Comparison of ENCODE assay signal across 10 cellular contexts in genomic region chr1:115717541-115717940, GRCh38. TPM values are rescaled to one million over a fixed set of nuclear protein-coding genes. Genes with fewer than 3 reads are reported as not detected.
DNase-seq lines count a peak whose midpoint lies in the region; ATAC-seq, FAIRE-seq and TF ChIP-seq lines count a peak whose summit lies in the region.
"Had no signal": no experiment of that assay in that cellular context is flagged by ENCODE, and none has a peak within 500 bp of the region (broad histone marks: within the 10 kb centered on the region; RNA-seq: fewer than 3 reads in every experiment).

No MANE protein-coding gene starts in this region.

- no peak overlapping the region for H3K27ac ChIP-seq in kidney (ENCODE audit: low read depth in 2 of 2, low read length in 2 of 2)
- H3K27ac ChIP-seq in thyroid gland, result peak overlapping the region in 2 of 3 donors; percentile 61 to 83

- no peak for ATAC-seq in activated naive CD8-positive, alpha-beta T cell treated with anti-CD3 and anti-CD28 coated beads, Interleukin-2, amount 10 ng/mL, durations not matched to agents 7 days and 5 days (ENCODE audit: low read depth)

- H3K9me3 Mint-ChIP-seq in activated naive CD8-positive, alpha-beta T cell treated with anti-CD3 and anti-CD28 coated beads, Interleukin-2, amount 10 ng/mL, durations not matched to agents 7 days and 5 days, result no peaks in the 10 kb centered on the region
- H3K9me3 Mint-ChIP-seq: activated B cell treated with CpG ODN at 0.5 μM for 24 hours had no signal

- no peak overlapping the region for H3K9ac ChIP-seq in kidney (ENCODE audit: low read length in 2 of 2)

- H3K27ac Mint-ChIP-seq in activated naive CD8-positive, alpha-beta T cell treated with anti-CD3 and anti-CD28 coated beads, Interleukin-2, amount 10 ng/mL, durations not matched to agents 7 days and 5 days, result no peak overlapping the region
- H3K27ac Mint-ChIP-seq: activated B cell treated with CpG ODN at 0.5 μM for 24 hours; CD4-positive, CD25-positive, alpha-beta regulatory T cell had no signal

- no peaks in the 10 kb centered on the region for H3K36me3 ChIP-seq in kidney (ENCODE audit: control insufficient read depth in 1 of 2, insufficient read depth in 2 of 2, low read length in 2 of 2)
- no peaks in the 10 kb centered on the region for H3K36me3 ChIP-seq in thyroid gland

- H3K4me1 Mint-ChIP-seq in activated naive CD8-positive, alpha-beta T cell treated with anti-CD3 and anti-CD28 coated beads, Interleukin-2, amount 10 ng/mL, durations not matched to agents 7 days and 5 days, result no peaks in the 10 kb centered on the region
- H3K4me1 Mint-ChIP-seq: activated B cell treated with CpG ODN at 0.5 μM for 24 hours; CD4-positive, CD25-positive, alpha-beta regulatory T cell had no signal

- intact Hi-C loops in kidney (cut with DNase I) (no loop called here), thyroid gland (cut with DNase I) (no loop called here)

- POLR2A ChIA-PET in activated naive CD8-positive, alpha-beta T cell treated with anti-CD3 and anti-CD28 coated beads, Interleukin-2, amount 10 ng/mL, durations not matched to agents 7 days and 5 days (lab: Charles Lee), result no interaction called here

- H3K36me3 Mint-ChIP-seq in activated naive CD8-positive, alpha-beta T cell treated with anti-CD3 and anti-CD28 coated beads, Interleukin-2, amount 10 ng/mL, durations not matched to agents 7 days and 5 days, result no peaks in the 10 kb centered on the region
- H3K36me3 Mint-ChIP-seq: CD4-positive, CD25-positive, alpha-beta regulatory T cell had no signal

- WGBS in thyroid gland, 2 donors, result 63 to 69% methylated on average over 5 of the region's 5 CpGs

- no peaks in the 10 kb centered on the region for H3K27me3 ChIP-seq in thyroid gland

- H3K4me1 ChIP-seq in kidney (ENCODE audit: control insufficient read depth in 1 of 2, insufficient read depth in 1 of 2, low read depth in 1 of 2, low read length in 2 of 2) (peaks cover 13 to 14% of the 10 kb centered on the region in 2 donors), thyroid gland (peaks cover 38% of the 10 kb centered on the region in 2 donors)

- peak; percentile 62 for TF ChIP-seq CTCF in kidney (IDR thresholded peaks at IDR 0.05; ENCODE audit: borderline replicate concordance, extremely low read depth, insufficient read depth)
- TF ChIP-seq CTCF in thyroid gland (IDR thresholded peaks at IDR 0.05), result peak in 5 of 6 experiments; percentile 15 to 73 (median 66)

- H3K4me3 ChIP-seq in kidney (ENCODE audit: low read length in 2 of 2) (no peak overlapping the region), thyroid gland (replicated peaks in 1 of 3) (no peak overlapping the region)

- H3K9me3 ChIP-seq in kidney (ENCODE audit: control insufficient read depth in 1 of 2, low read length in 2 of 2) (no peaks in the 10 kb centered on the region), thyroid gland (no peaks in the 10 kb centered on the region)

- H3K27me3 Mint-ChIP-seq in activated naive CD8-positive, alpha-beta T cell treated with anti-CD3 and anti-CD28 coated beads, Interleukin-2, amount 10 ng/mL, durations not matched to agents 7 days and 5 days, result peaks cover 16% of the 10 kb centered on the region

- FAIRE-seq in kidney (lab: Jason Lieb, UNC), result no peak

- DNase-seq in NCI-H1436 (lab: John Stamatoyannopoulos, UW) (peak; percentile 7), NCI-H1436 treated with DMSO at 0.1 percent for 48 hours (lab: John Stamatoyannopoulos, UW) (no peak), Kasumi-1 (lab: John Stamatoyannopoulos, UW) (peak; percentile 4 to 7), kidney (no peak), thyroid gland (peak; percentile 74), NOMO-1 treated with dmso at 0.1 percent for 144 hours (lab: John Stamatoyannopoulos, UW; ENCODE audit: unreplicated experiment) (no peak), mesenteric fat pad (ENCODE audit: low spot score) (no peak)
- DNase-seq in activated naive CD8-positive, alpha-beta T cell treated with anti-CD3 and anti-CD28 coated beads, Interleukin-2, amount 10 ng/mL, durations not matched to agents 7 days and 5 days, result peak; percentile 34
- DNase-seq: activated B cell treated with CpG ODN at 0.5 μM for 24 hours had no signal

- no peak overlapping the region for H3K4me3 Mint-ChIP-seq in activated naive CD8-positive, alpha-beta T cell treated with anti-CD3 and anti-CD28 coated beads, Interleukin-2, amount 10 ng/mL, durations not matched to agents 7 days and 5 days
- H3K4me3 Mint-ChIP-seq: activated B cell treated with CpG ODN at 0.5 μM for 24 hours; CD4-positive, CD25-positive, alpha-beta regulatory T cell had no signal

- no peak for TF ChIP-seq POLR2A in thyroid gland (IDR thresholded peaks at IDR 0.05)

RNA-seq across cellular contexts. Expression of gene CASQ2, which starts 51.0 kb away (rescaled TPM):
- not detected for total RNA-seq in activated naive CD8-positive, alpha-beta T cell treated with anti-CD3 and anti-CD28 coated beads, Interleukin-2, amount 10 ng/mL, durations not matched to agents 7 days and 5 days
- total RNA-seq in kidney, result 2.3 TPM
- 2.6 TPM for polyA plus RNA-seq in kidney (ENCODE audit: insufficient read depth, low read depth, low replicate concordance)
- total RNA-seq in thyroid gland, result 1 to 10 TPM; 1.1 to 3.9 (median 1.5) TPM
- total RNA-seq in mesenteric fat pad, result 1.5 TPM
- total RNA-seq: activated B cell treated with CpG ODN at 0.5 μM for 24 hours; CD4-positive, CD25-positive, alpha-beta regulatory T cell had no signal
- polyA plus RNA-seq: CD4-positive, CD25-positive, alpha-beta regulatory T cell had no signal

Comparison
In these comparisons a context has a peak if more than half of its experiments do, and no peak if none do; other contexts are left out.
1. DNase-seq: peak in NCI-H1436 (single experiment), Kasumi-1 (2 of 2), activated naive CD8-positive, alpha-beta T cell treated with anti-CD3 and anti-CD28 coated beads, Interleukin-2, amount 10 ng/mL, durations not matched to agents 7 days and 5 days (single experiment) and thyroid gland (2 of 2); none in NCI-H1436 treated with DMSO at 0.1 percent for 48 hours (single experiment), kidney (single experiment), NOMO-1 treated with dmso at 0.1 percent for 144 hours (single experiment) and mesenteric fat pad (single experiment).
2. H3K27ac ChIP-seq: peak in thyroid gland (2 of 3); none in kidney (0 of 2).